In genomic region chr1:9419642-9420041, GRCh38 we compare ENCODE assay signal across 23 cellular contexts.
"Had no signal": no experiment of that assay in that cellular context is flagged by ENCODE, and none has a peak within 500 bp of the region (broad histone marks: within the 10 kb centered on the region; RNA-seq: fewer than 3 reads in every experiment).

No MANE protein-coding gene starts in this region.

- FAIRE-seq: small intestine had no signal

- H3K27me3 ChIP-seq: gastrocnemius medialis, hepatocyte, stomach, thyroid gland, upper lobe of right lung had no signal

- H3K36me3 ChIP-seq: gastrocnemius medialis, neutrophil, stomach, thyroid gland, upper lobe of right lung had no signal

- ATAC-seq: activated CD8-positive, alpha-beta T cell treated with anti-CD3 and anti-CD28 coated beads for 36 hours; activated naive CD8-positive, alpha-beta T cell treated with anti-CD3 and anti-CD28 coated beads, Interleukin-2, amount 50 U/mL, for 24 hours; activated T-cell treated with anti-CD3 and anti-CD28 coated beads, Interleukin-2, amount 50 U/mL, for 4 hours; activated T-helper 17 cell treated with anti-CD3 and anti-CD28 coated beads, Interleukin-2, amount 50 U/mL, for 72 hours; effector memory CD8-positive, alpha-beta T cell; gastrocnemius medialis; left ventricle myocardium superior; sciatic nerve had no signal

- H3K27ac ChIP-seq: gastrocnemius medialis, hepatocyte, neutrophil, stomach, thyroid gland, upper lobe of right lung had no signal

- H3K4me3 ChIP-seq: gastrocnemius medialis, hepatocyte, stomach, thyroid gland, upper lobe of right lung had no signal

- H3K9me3 ChIP-seq: gastrocnemius medialis, neutrophil, stomach, thyroid gland, upper lobe of right lung had no signal

- H3K4me2 ChIP-seq: hepatocyte had no signal

- H3K79me2 ChIP-seq: hepatocyte had no signal

- H2AFZ ChIP-seq: hepatocyte had no signal

- DNase-seq: activated B cell treated with CpG ODN at 0.5 μM for 24 hours; activated CD4-positive, alpha-beta T cell treated with anti-CD3 and anti-CD28 coated beads, Interleukin-2, amount 50 U/mL, for 1 hour; activated CD8-positive, alpha-beta T cell treated with anti-CD3 and anti-CD28 coated beads for 36 hours; activated naive CD8-positive, alpha-beta T cell treated with anti-CD3 and anti-CD28 coated beads, Interleukin-2, amount 50 U/mL, for 24 hours; activated T-cell treated with anti-CD3 and anti-CD28 coated beads, Interleukin-2, amount 50 U/mL, for 4 hours; amygdala; caudate nucleus; cortex of kidney; effector memory CD8-positive, alpha-beta T cell; erythroblast; gastrocnemius medialis; islet precursor cell; left ventricle myocardium superior; mammary epithelial cell; small intestine; stimulated activated naive B cell treated with anti-CD40 and anti-IgM and Interleukin-4, amounts not matched to agents 10 μg/mL and 1 μg/mL and 100 μg/mL, for 72 hours; stomach; thyroid gland; upper lobe of right lung had no signal
